ENCODE assay signal across 8 cellular contexts in genomic region chr20:47353697-47354387, GRCh38. TPM values are rescaled to one million over a fixed set of nuclear protein-coding genes. Genes with fewer than 3 reads are reported as not detected.
DNase-seq lines count a peak whose midpoint lies in the region; ATAC-seq and TF ChIP-seq lines count a peak whose summit lies in the region.

No MANE protein-coding gene starts in this region.

- WGBS in H9 (ENCODE audit: extremely low coverage, insufficient read length, low lambda C conversion rate), result no CpG with 5 or more reads among the region's 6 CpGs

- H2AFZ ChIP-seq in H9 (ENCODE audit: low read length), result no peak overlapping the region

- no peak for TF ChIP-seq CTCF in H9 (conservative IDR thresholded peaks at IDR 0.05)
- TF ChIP-seq CTCF in epithelial cell of proximal tubule (conservative IDR thresholded peaks at IDR 0.05; ENCODE audit: low read depth, low read length), result no peak
- TF ChIP-seq CTCF in retinal pigment epithelial cell (conservative IDR thresholded peaks at IDR 0.05; ENCODE audit: low read depth, low read length), result no peak

- H3K27me3 Mint-ChIP-seq in H9 (ENCODE audit: low read depth), result no peaks in the 10 kb centered on the region; the same call in 1 of the 2 replicates

- H3K9me3 ChIP-seq in H9 (ENCODE audit: control insufficient read depth, low read depth, low read length), result no peaks in the 10 kb centered on the region
- no peaks in the 10 kb centered on the region for H3K9me3 ChIP-seq in SJSA1 (replicated peaks)

- H3K27me3 ChIP-seq in H9 (ENCODE audit: insufficient read depth, low read length) (no peaks in the 10 kb centered on the region), SJSA1 (replicated peaks) (no peaks in the 10 kb centered on the region)

- no peaks in the 10 kb centered on the region for H3K23me2 ChIP-seq in H9 (ENCODE audit: insufficient read length, low read depth, low read length, poor library complexity, severe bottlenecking)

- H3T11ph ChIP-seq in H9 (ENCODE audit: low read length), result no peak overlapping the region

- H3K23ac ChIP-seq in H9 (ENCODE audit: insufficient read length, low read depth, low read length), result no peak overlapping the region

- H2BK20ac ChIP-seq in H9 (ENCODE audit: low read depth, low read length, poor library complexity, severe bottlenecking), result peak overlapping the region; percentile 85

- H3K79me2 ChIP-seq in H9 (ENCODE audit: insufficient read depth, low read length), result peaks cover 65% of the 10 kb centered on the region; the same call in 1 of the 2 replicates

- H3K27ac ChIP-seq in H9 (ENCODE audit: insufficient read length, low read depth, low read length) (peak overlapping the region; percentile 88), SJSA1 (peak overlapping the region; percentile 96)

- peak overlapping the region; percentile 18 for H3K9ac ChIP-seq in H9 (ENCODE audit: extremely low read depth, insufficient read length, low read length)

- no peak for ATAC-seq in GM21447 (IDR thresholded peaks at IDR 0.05; ENCODE audit: unreplicated experiment)

- no peak overlapping the region for H2BK5ac ChIP-seq in H9 (ENCODE audit: insufficient read length, low read length)

- no peak overlapping the region; the same call in 1 of the 2 replicates for H3K14ac ChIP-seq in H9 (ENCODE audit: insufficient read depth, low read length)

- H4K20me1 ChIP-seq in H9 (ENCODE audit: control insufficient read depth, insufficient read depth, insufficient read length), result no peaks in the 10 kb centered on the region

- H3K4me2 ChIP-seq in H9 (ENCODE audit: insufficient read depth, insufficient read length, low read length), result peak overlapping the region; percentile 17

- H3K4me3 Mint-ChIP-seq in H9, result peak overlapping the region; percentile 4 to 56; a peak in 3 of 5 replicates

- no peak overlapping the region for H4K91ac ChIP-seq in H9 (ENCODE audit: insufficient read length, low read depth, low read length)

- H3K36me3 ChIP-seq in SJSA1, result peaks cover 17% of the 10 kb centered on the region

- no peak overlapping the region for H2BK15ac ChIP-seq in H9 (ENCODE audit: low read depth, low read length)

- peak overlapping the region; percentile 17 for H2BK12ac ChIP-seq in H9 (ENCODE audit: insufficient read length, low read depth, low read length)

- no peak overlapping the region; a peak in 3 of 7 replicates for H3K27ac Mint-ChIP-seq in H9

- peak overlapping the region; percentile 15 for H2AK5ac ChIP-seq in H9 (ENCODE audit: insufficient read length, low read length)

- no peak overlapping the region for H3K4me3 ChIP-seq in SJSA1
- peak overlapping the region; percentile 56 for H3K4me3 ChIP-seq in epithelial cell of proximal tubule (ENCODE audit: low read depth, low read length)
- peak overlapping the region; percentile 45 for H3K4me3 ChIP-seq in retinal pigment epithelial cell (ENCODE audit: low read length)

- peak overlapping the region; percentile 16 for H3K18ac ChIP-seq in H9 (ENCODE audit: insufficient read length, low read depth, low read length)

- H4K5ac ChIP-seq in H9 (ENCODE audit: insufficient read length, low read depth, low read length), result no peak overlapping the region

- no peak overlapping the region for H3K4ac ChIP-seq in H9 (ENCODE audit: low read depth, low read length)

- H2BK120ac ChIP-seq in H9 (ENCODE audit: low read depth, low read length, poor library complexity, severe bottlenecking), result no peak overlapping the region

- no peak overlapping the region for H4K8ac ChIP-seq in H9 (replicated peaks; ENCODE audit: insufficient read length, low read depth, low read length)

- H3K9me3 Mint-ChIP-seq in H9, result no peaks in the 10 kb centered on the region

- DNase-seq in H9 (no peak), SJSA1 (ENCODE audit: low read depth in 1 of 2, low spot score in 2 of 2) (no peak), epithelial cell of proximal tubule (ENCODE audit: low read depth) (no peak), retinal pigment epithelial cell (ENCODE audit: low read depth) (no peak), SIG-M5 (lab: John Stamatoyannopoulos, UW) (no peak), 8988T (no peak)
- DNase-seq in stimulated activated CD4-positive, alpha-beta T cell treated with anti-CD3 and anti-CD28 coated beads, Interleukin-2, amount 100 ng/mL, for 48 hours, result no peak

- H3K36me3 Mint-ChIP-seq in H9 (ENCODE audit: insufficient read depth in 1 of 3, low read depth in 3 of 3), result peaks cover 5 to 29% (median 6%) of the 10 kb centered on the region in 3 experiments; a peak in 5 of 7 replicates

- no peak overlapping the region for H3K56ac ChIP-seq in H9 (ENCODE audit: insufficient read length, low read depth, low read length)

- peaks cover 0 to 27% of the 10 kb centered on the region in 2 experiments; a peak in 3 of 4 replicates for H3K4me1 Mint-ChIP-seq in H9

- H3K4me1 ChIP-seq in H9 (ENCODE audit: insufficient read depth, low read length) (peaks cover 50% of the 10 kb centered on the region), SJSA1 (replicated peaks) (peaks cover 99% of the 10 kb centered on the region)

- H3K79me1 ChIP-seq in H9 (ENCODE audit: insufficient read depth, low read depth, low read length, poor library complexity, severe bottlenecking), result no peaks in the 10 kb centered on the region

RNA-seq across cellular contexts. Expression of gene ZMYND8, which starts 2.7 kb away (rescaled TPM):
- total RNA-seq in H9 (2021), result 158 and 162 TPM in 2 replicates
- 6.0 and 13.5 TPM in 2 replicates for total RNA-seq in SJSA1 (2014; rRNA removed; shearing (Covaris generic))
- 17.9 and 18.6 TPM in 2 replicates for total RNA-seq in epithelial cell of proximal tubule
